Comparison of ENCODE assay signal across 8 cellular contexts in genomic region chr17:44122825-44123355, GRCh38. TPM values are rescaled to one million over a fixed set of nuclear protein-coding genes. Genes with fewer than 3 reads are reported as not detected.
A peak's percentile ranks its signal among the peaks of the same experiment; 100 is the strongest.
DNase-seq lines count a peak whose midpoint lies in the region; ATAC-seq lines count a peak whose summit lies in the region.

No MANE protein-coding gene starts in this region.

- peaks cover 52 to 56% (median 54%) of the 10 kb centered on the region in 3 donors for H3K4me1 ChIP-seq in skeletal muscle tissue (ENCODE audit: control insufficient read depth in 3 of 3, insufficient read depth in 3 of 3, low read length in 3 of 3)

- H3K4me1 Mint-ChIP-seq in activated CD8-positive, alpha-beta T cell treated with anti-CD3 and anti-CD28 coated beads, Interleukin-2, amount 10 ng/mL, durations not matched to agents 7 days and 5 days (ENCODE audit: low read depth), result peaks cover 16% of the 10 kb centered on the region

- H3K4me3 Mint-ChIP-seq in activated CD8-positive, alpha-beta T cell treated with anti-CD3 and anti-CD28 coated beads, Interleukin-2, amount 10 ng/mL, durations not matched to agents 7 days and 5 days, result peak overlapping the region; percentile 80

- no peaks in the 10 kb centered on the region for H3K36me3 Mint-ChIP-seq in activated CD8-positive, alpha-beta T cell treated with anti-CD3 and anti-CD28 coated beads, Interleukin-2, amount 10 ng/mL, durations not matched to agents 7 days and 5 days (ENCODE audit: low read depth)

- peak overlapping the region; percentile 94 for H3K27ac ChIP-seq in skeletal muscle tissue (ENCODE audit: low read depth, low read length)

- peak; percentile 23 for ATAC-seq in HG03103 (IDR thresholded peaks at IDR 0.05; ENCODE audit: low read depth, unreplicated experiment)
- ATAC-seq in activated CD8-positive, alpha-beta T cell treated with anti-CD3 and anti-CD28 coated beads, Interleukin-2, amount 10 ng/mL, durations not matched to agents 7 days and 5 days, result no peak

- H3K27ac Mint-ChIP-seq in activated CD8-positive, alpha-beta T cell treated with anti-CD3 and anti-CD28 coated beads, Interleukin-2, amount 10 ng/mL, durations not matched to agents 7 days and 5 days, result peak overlapping the region; percentile 83

- DNase-seq in NCI-H2171 treated with DMSO at 0.1 percent for 48 hours (lab: John Stamatoyannopoulos, UW), result peak; percentile 24
- no peak for DNase-seq in NCI-H2171 (lab: John Stamatoyannopoulos, UW)
- DNase-seq in activated CD8-positive, alpha-beta T cell treated with anti-CD3 and anti-CD28 coated beads, Interleukin-2, amount 10 ng/mL, durations not matched to agents 7 days and 5 days, result peak; percentile 35
- peak; percentile 56 for DNase-seq in germinal center (ENCODE audit: low spot score)
- DNase-seq in DMS153 treated with DMSO at 0.1 percent for 48 hours (lab: John Stamatoyannopoulos, UW; ENCODE audit: unreplicated experiment), result no peak
- no peak for DNase-seq in SIG-M5 treated with dmso at 0.1 percent for 504 hours (lab: John Stamatoyannopoulos, UW; ENCODE audit: unreplicated experiment)

- H3K27me3 Mint-ChIP-seq in activated CD8-positive, alpha-beta T cell treated with anti-CD3 and anti-CD28 coated beads, Interleukin-2, amount 10 ng/mL, durations not matched to agents 7 days and 5 days (ENCODE audit: low read depth), result peaks cover 5% of the 10 kb centered on the region

- CTCF ChIA-PET in activated CD8-positive, alpha-beta T cell treated with anti-CD3 and anti-CD28 coated beads, Interleukin-2, amount 10 ng/mL, durations not matched to agents 7 days and 5 days (lab: Charles Lee), result interaction anchor here (0.6 to 2.6 kb wide), 33 partner anchors 9 to 243 kb away, joined by 3 to 20 read pairs (median 4); partner anchors contain the start of genes GRN, LSM12 and TMUB2

- POLR2A ChIA-PET in activated CD8-positive, alpha-beta T cell treated with anti-CD3 and anti-CD28 coated beads, Interleukin-2, amount 10 ng/mL, durations not matched to agents 7 days and 5 days (lab: Charles Lee), result interaction anchor here (0.8 to 4.2 kb wide), 15 partner anchors 10 to 115 kb away, joined by 3 to 33 read pairs (median 3); partner anchors contain the start of genes LSM12, TMEM101, TMUB2 and UBTF

- peaks cover 2 to 3% (median 2%) of the 10 kb centered on the region in 3 donors for H3K36me3 ChIP-seq in skeletal muscle tissue (ENCODE audit: control insufficient read depth in 3 of 3, insufficient read depth in 3 of 3, low read length in 3 of 3)

- H3K9ac ChIP-seq in skeletal muscle tissue (ENCODE audit: low read depth in 1 of 3, low read length in 3 of 3), result peak overlapping the region; percentile 86 to 96 (median 87)

- no peaks in the 10 kb centered on the region for H3K9me3 Mint-ChIP-seq in activated CD8-positive, alpha-beta T cell treated with anti-CD3 and anti-CD28 coated beads, Interleukin-2, amount 10 ng/mL, durations not matched to agents 7 days and 5 days (ENCODE audit: insufficient read depth)

- peak overlapping the region; percentile 68 to 97 (median 81) for H3K4me3 ChIP-seq in skeletal muscle tissue (ENCODE audit: low read length in 3 of 3)

- H3K9me3 ChIP-seq in skeletal muscle tissue (ENCODE audit: control insufficient read depth in 3 of 3, low read length in 3 of 3), result no peaks in the 10 kb centered on the region

- H3K27me3 ChIP-seq in skeletal muscle tissue (ENCODE audit: control insufficient read depth in 3 of 3, insufficient read depth in 3 of 3, low read length in 3 of 3), result no peaks in the 10 kb centered on the region

RNA-seq across cellular contexts. Expression of gene HDAC5, which starts 0.6 kb away (rescaled TPM):
- 10 to 100 TPM; 24.0 to 24.9 TPM for total RNA-seq in activated CD8-positive, alpha-beta T cell treated with anti-CD3 and anti-CD28 coated beads, Interleukin-2, amount 10 ng/mL, durations not matched to agents 7 days and 5 days
- 44.4 TPM for total RNA-seq in skeletal muscle tissue

RNA-seq across cellular contexts. Expression of gene HROB, which starts 18.8 kb away (rescaled TPM):
- 10 to 100 TPM; 16.4 to 18.0 TPM for total RNA-seq in activated CD8-positive, alpha-beta T cell treated with anti-CD3 and anti-CD28 coated beads, Interleukin-2, amount 10 ng/mL, durations not matched to agents 7 days and 5 days
- total RNA-seq in skeletal muscle tissue, result 1.0 TPM

RNA-seq across cellular contexts. Expression of gene ASB16, which starts 47.6 kb away (rescaled TPM):
- under 1 TPM; 0.26 to 0.42 TPM for total RNA-seq in activated CD8-positive, alpha-beta T cell treated with anti-CD3 and anti-CD28 coated beads, Interleukin-2, amount 10 ng/mL, durations not matched to agents 7 days and 5 days
- 4.7 TPM for total RNA-seq in skeletal muscle tissue

RNA-seq across cellular contexts. Expression of gene G6PC3, which starts 52.4 kb away (rescaled TPM):
- 10 to 100 TPM; 19.3 to 19.7 TPM for total RNA-seq in activated CD8-positive, alpha-beta T cell treated with anti-CD3 and anti-CD28 coated beads, Interleukin-2, amount 10 ng/mL, durations not matched to agents 7 days and 5 days
- total RNA-seq in skeletal muscle tissue, result 13.0 TPM

RNA-seq across cellular contexts. Expression of gene LSM12, which starts 56.4 kb away (rescaled TPM):
- 10 to 100 TPM; 61.9 to 62.5 TPM for total RNA-seq in activated CD8-positive, alpha-beta T cell treated with anti-CD3 and anti-CD28 coated beads, Interleukin-2, amount 10 ng/mL, durations not matched to agents 7 days and 5 days
- total RNA-seq in skeletal muscle tissue, result 13.6 TPM

Comparison
In these comparisons a context has a peak if more than half of its experiments do, and no peak if none do; other contexts are left out.
1. DNase-seq: peak in NCI-H2171 treated with DMSO at 0.1 percent for 48 hours (single experiment), activated CD8-positive, alpha-beta T cell treated with anti-CD3 and anti-CD28 coated beads, Interleukin-2, amount 10 ng/mL, durations not matched to agents 7 days and 5 days (single experiment) and germinal center (single experiment); none in NCI-H2171 (single experiment), DMS153 treated with DMSO at 0.1 percent for 48 hours (single experiment) and SIG-M5 treated with dmso at 0.1 percent for 504 hours (single experiment).